In genomic region chr22:24184057-24184798, GRCh38 we compare ENCODE assay signal across 14 cellular contexts.
"Had no signal": no experiment of that assay in that cellular context is flagged by ENCODE, and none has a peak within 500 bp of the region (broad histone marks: within the 10 kb centered on the region; RNA-seq: fewer than 3 reads in every experiment).

No MANE protein-coding gene starts in this region.

- H3K36me3 ChIP-seq: gastrocnemius medialis, thyroid gland, vagina had no signal

- H3K9me3 ChIP-seq: ascending aorta, gastrocnemius medialis, psoas muscle, thyroid gland, vagina had no signal

- H3K27ac ChIP-seq: ascending aorta, gastrocnemius medialis, hepatocyte, psoas muscle, thyroid gland, vagina had no signal

- H3K4me1 ChIP-seq: gastrocnemius medialis, psoas muscle had no signal

- H3K79me2 ChIP-seq: hepatocyte had no signal

- DNase-seq: activated CD4-positive, alpha-beta memory T cell treated with anti-CD3 and anti-CD28 coated beads for 36 hours; activated CD4-positive, alpha-beta T cell treated with anti-CD3 and anti-CD28 coated beads for 36 hours; activated effector memory CD4-positive, alpha-beta T cell treated with anti-CD3 and anti-CD28 coated beads, Interleukin-2, amount 50 U/mL, for 16 hours; activated T-cell treated with anti-CD3 and anti-CD28 coated beads, Interleukin-2, amount 50 U/mL, for 4 hours; erythroblast; gastrocnemius medialis; stimulated activated CD4-positive, alpha-beta T cell treated with anti-CD3 and anti-CD28 coated beads, Interleukin-12 subunit alpha, Interleukin-12 subunit beta, amount 100 ng/mL, for 4 hours; stimulated activated CD4-positive, alpha-beta T cell treated with anti-CD3 and anti-CD28 coated beads, Interleukin-2, amount 100 ng/mL, for 24 hours; T-helper 2 cell; thyroid gland had no signal

- H3K4me2 ChIP-seq: hepatocyte had no signal

- H3K27me3 ChIP-seq: ascending aorta, gastrocnemius medialis, hepatocyte, thyroid gland, vagina had no signal

- H2AFZ ChIP-seq: hepatocyte had no signal

- H3K4me3 ChIP-seq: gastrocnemius medialis, hepatocyte, psoas muscle, thyroid gland, vagina had no signal

- ATAC-seq: activated CD4-positive, alpha-beta T cell treated with anti-CD3 and anti-CD28 coated beads for 36 hours; activated T-cell treated with anti-CD3 and anti-CD28 coated beads, Interleukin-2, amount 50 U/mL, for 4 hours; gastrocnemius medialis; psoas muscle had no signal
